13 cellular contexts compared by ENCODE assay signal in the genomic region with DNA sequence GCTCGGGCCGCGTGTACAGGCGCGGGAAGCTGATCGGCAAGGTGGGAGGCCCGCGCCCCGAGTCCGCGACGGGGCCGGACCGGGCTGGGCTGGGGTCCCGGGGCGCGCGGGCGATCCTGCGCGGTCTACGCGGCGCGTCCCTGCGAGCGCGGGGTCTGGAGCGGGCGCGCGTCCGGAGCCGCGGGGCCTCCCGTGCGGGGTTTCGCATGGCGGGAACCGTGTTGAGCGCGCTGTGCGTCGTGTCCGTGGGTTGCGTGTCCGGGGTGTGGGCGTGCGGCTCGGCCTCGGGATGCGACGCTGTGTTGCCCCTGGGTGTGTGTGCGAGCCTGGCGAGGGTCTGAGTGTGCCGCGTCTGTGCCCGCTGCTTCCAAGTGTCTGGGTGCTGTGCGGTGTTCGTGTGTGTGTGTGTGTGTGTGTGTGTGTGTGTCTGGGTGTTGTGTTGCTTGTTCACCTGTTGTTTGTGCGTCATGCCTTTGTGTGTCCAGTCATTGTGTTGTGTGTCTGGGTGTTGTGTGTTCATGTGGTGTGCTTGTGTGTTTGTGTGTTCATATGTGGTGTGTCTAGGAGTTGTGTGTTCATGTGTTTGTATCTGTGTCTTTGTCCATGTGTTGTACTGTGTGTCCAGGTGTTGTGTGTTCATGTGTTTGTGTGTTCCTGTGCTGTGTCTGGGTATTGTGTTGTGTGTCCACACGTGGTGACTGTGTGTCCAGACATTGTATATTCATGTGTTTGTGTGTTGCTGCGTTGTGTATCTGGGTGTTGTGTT. TPM values are rescaled to one million over a fixed set of nuclear protein-coding genes. Genes with fewer than 3 reads are reported as not detected.
DNase-seq lines count a peak whose midpoint lies in the region; ATAC-seq and TF ChIP-seq lines count a peak whose summit lies in the region.
"Had no signal": no experiment of that assay in that cellular context is flagged by ENCODE, and none has a peak within 500 bp of the region (broad histone marks: within the 10 kb centered on the region; RNA-seq: fewer than 3 reads in every experiment).

No MANE protein-coding gene starts in this region.

- TF ChIP-seq EP300 in ovary (IDR thresholded peaks at IDR 0.05): no peak

- 45% methylated on average over 14 of the region's 63 CpGs for WGBS in hepatocyte (ENCODE audit: low lambda C conversion rate, missing lambda C conversion rate)
- 2 to 11% (median 6%) methylated on average over 20 to 63 of the region's 63 CpGs for WGBS in ovary, 3 donors

- no peaks in the 10 kb centered on the region for H3K9me3 ChIP-seq in A673 (ENCODE audit: low read depth, low read length, poor library complexity, severe bottlenecking)
- no peaks in the 10 kb centered on the region for H3K9me3 ChIP-seq in HUES48 (ENCODE audit: control insufficient read depth, insufficient read depth, low read length)
- H3K9me3 ChIP-seq in hepatocyte (ENCODE audit: low read depth): no peaks in the 10 kb centered on the region
- no peaks in the 10 kb centered on the region for H3K9me3 ChIP-seq in ovary
- H3K9me3 ChIP-seq: left lung had no signal

- no peak for TF ChIP-seq CTCF in A673 (conservative IDR thresholded peaks at IDR 0.05; ENCODE audit: low read depth, low read length)
- no peak for TF ChIP-seq CTCF in hepatocyte (IDR thresholded peaks at IDR 0.05; ENCODE audit: poor library complexity)
- no peak for TF ChIP-seq CTCF in ovary (IDR thresholded peaks at IDR 0.05)

- intact Hi-C loops in A673 (cut with micrococcal nuclease; ENCODE audit: unreplicated experiment): no loop called here
- intact Hi-C loops in ovary (cut with DNase I): no loop called here

- H4K20me1 ChIP-seq in hepatocyte (ENCODE audit: insufficient read depth, poor library complexity, severe bottlenecking): no peaks in the 10 kb centered on the region

- no peaks in the 10 kb centered on the region for H3K36me3 ChIP-seq in A673 (ENCODE audit: insufficient read depth, low read length, poor library complexity, severe bottlenecking)
- no peaks in the 10 kb centered on the region for H3K36me3 ChIP-seq in HUES48 (ENCODE audit: control insufficient read depth, insufficient read depth, low read length)
- H3K36me3 ChIP-seq in hepatocyte (replicated peaks; ENCODE audit: insufficient read depth, low read depth): no peaks in the 10 kb centered on the region
- no peaks in the 10 kb centered on the region for H3K36me3 ChIP-seq in ovary
- H3K36me3 ChIP-seq: left lung had no signal

- H3K4me3 ChIP-seq in A673 (ENCODE audit: low read depth, low read length, poor library complexity, severe bottlenecking): peak overlapping the region; percentile 26
- peak overlapping the region; percentile 14; the same call in 1 of the 2 replicates for H3K4me3 ChIP-seq in HUES48 (ENCODE audit: low read depth, low read length)
- no peak overlapping the region for H3K4me3 ChIP-seq in hepatocyte
- H3K4me3 ChIP-seq in ovary: peak overlapping the region; percentile 20
- H3K4me3 ChIP-seq: left lung had no signal

- no peak for ATAC-seq in GM19455 (IDR thresholded peaks at IDR 0.05; ENCODE audit: unreplicated experiment)
- ATAC-seq: left lung had no signal

- H3K9ac ChIP-seq in HUES48 (ENCODE audit: low read depth, low read length): no peak overlapping the region

- no peak overlapping the region for H2AFZ ChIP-seq in hepatocyte

- H3K27ac ChIP-seq in A673 (ENCODE audit: low read depth, low read length, poor library complexity, severe bottlenecking) (no peak overlapping the region), HUES48 (ENCODE audit: low read depth, low read length) (no peak overlapping the region), hepatocyte (no peak overlapping the region), ovary (no peak overlapping the region)
- H3K27ac ChIP-seq: left lung had no signal

- peak overlapping the region; percentile 76 for H3K4me2 ChIP-seq in hepatocyte

- H3K27me3 ChIP-seq in A673 (replicated peaks; ENCODE audit: insufficient read depth, low read depth, low read length, poor library complexity): peaks cover 28% of the 10 kb centered on the region
- peaks cover 48% of the 10 kb centered on the region for H3K27me3 ChIP-seq in HUES48 (ENCODE audit: control insufficient read depth, insufficient read depth, low read length)
- peaks cover 28% of the 10 kb centered on the region for H3K27me3 ChIP-seq in hepatocyte
- no peaks in the 10 kb centered on the region for H3K27me3 ChIP-seq in ovary

- no peaks in the 10 kb centered on the region for H3K79me2 ChIP-seq in hepatocyte

- POLR2A ChIA-PET in A673 (lab: Charles Lee; ENCODE audit: low non-redundant PET): interaction anchor here (0.6 kb wide), 1 partner anchor 83 kb away, joined by 4 read pairs; no protein-coding TSS in a partner anchor

- CTCF ChIA-PET in A673 (lab: Charles Lee): no interaction called here

- no TSS peak for BruUV-seq in A673 (replicated peaks; lab: Mats Ljungman, UMichigan)

- DNase-seq in A673 (ENCODE audit: low spot score): no peak
- DNase-seq in hepatocyte (ENCODE audit: low spot score): no peak
- no peak for DNase-seq in ovary
- DNase-seq in 8988T: no peak
- DNase-seq in medulla oblongata (ENCODE audit: extremely low spot score): no peak
- no peak for DNase-seq in midbrain (lab: John Stamatoyannopoulos, UW)
- DNase-seq: activated gamma-delta T cell, DMS 273 treated with DMSO at 0.1 percent for 48 hours had no signal

- no peak for TF ChIP-seq POLR2A in ovary (IDR thresholded peaks at IDR 0.05)

- peaks cover 4% of the 10 kb centered on the region for H3K4me1 ChIP-seq in A673 (ENCODE audit: insufficient read depth, low read length, poor library complexity, severe bottlenecking)
- no peaks in the 10 kb centered on the region for H3K4me1 ChIP-seq in HUES48 (ENCODE audit: control insufficient read depth, insufficient read depth, low read length)
- no peaks in the 10 kb centered on the region for H3K4me1 ChIP-seq in hepatocyte (ENCODE audit: insufficient read depth)
- H3K4me1 ChIP-seq in ovary (ENCODE audit: insufficient read depth): peaks cover 3% of the 10 kb centered on the region

- no peaks in the 10 kb centered on the region for H3K9me2 ChIP-seq in hepatocyte (replicated peaks; ENCODE audit: insufficient read depth)

RNA-seq across cellular contexts. Expression of gene PLK5, which starts 0.5 kb away (rescaled TPM):
- total RNA-seq in A673 (2021) (not detected in 2 replicates), hepatocyte (not detected in 2 replicates), ovary (1 to 10 TPM in 2 of 7 donors, under 1 TPM in 1, not detected in 4; 0.11 to 1.1 (median 1.1) TPM)
- polyA plus RNA-seq in hepatocyte (0.12 and 0.53 TPM in 2 replicates), ovary (under 1 TPM in 1 of 2 donors, not detected in 1; 0.23 TPM)
- total RNA-seq: endothelial cell of umbilical vein, left lung, SK-MEL-5 had no signal
- polyA plus RNA-seq: endothelial cell of umbilical vein had no signal

RNA-seq across cellular contexts. Expression of gene ADAMTSL5, which starts 11.6 kb away (rescaled TPM):
- total RNA-seq in A673 (2021): 0.59 and 0.86 TPM in 2 replicates
- 8.3 and 11.2 TPM in 2 replicates for total RNA-seq in hepatocyte
- 33.6 and 45.5 TPM in 2 replicates for polyA plus RNA-seq in hepatocyte
- 1 to 10 TPM in 4 of 7 donors, under 1 TPM in 2, not detected in 1; 0.42 to 7.5 (median 2.0) TPM for total RNA-seq in ovary
- polyA plus RNA-seq in ovary: 1 to 10 TPM in 1 of 2 donors, under 1 TPM in 1; 0.19 to 4.9 TPM
- total RNA-seq: endothelial cell of umbilical vein had no signal

RNA-seq across cellular contexts. Expression of gene REEP6, which starts 33.4 kb away (rescaled TPM):
- 4.7 and 6.8 TPM in 2 replicates for total RNA-seq in A673 (2021)
- total RNA-seq in hepatocyte: 80.8 and 88.9 TPM in 2 replicates
- polyA plus RNA-seq in hepatocyte: 179 and 218 TPM in 2 replicates
- 10 to 100 TPM in 2 of 7 donors, 1 to 10 TPM in 5; 2.9 to 13.0 (median 7.2) TPM for total RNA-seq in ovary
- polyA plus RNA-seq in ovary: 1 to 10 TPM; 9.2 to 9.7 TPM

RNA-seq across cellular contexts. Expression of gene PCSK4, which starts 34.2 kb away (rescaled TPM):
- total RNA-seq in A673 (2021) (7.2 and 11.1 TPM in 2 replicates), hepatocyte (2.8 and 7.7 TPM in 2 replicates), ovary (1 to 10 TPM in 6 of 7 donors, under 1 TPM in 1; 0.83 to 9.4 (median 1.9) TPM)
- polyA plus RNA-seq in hepatocyte (9.6 and 16.2 TPM in 2 replicates), ovary (1 to 10 TPM in 1 of 2 donors, not detected in 1; 2.9 TPM)

RNA-seq across cellular contexts. Expression of gene MEX3D, which starts 43.7 kb away (rescaled TPM):
- total RNA-seq in A673 (2021) (60.0 and 65.4 TPM in 2 replicates), hepatocyte (38.7 and 45.6 TPM in 2 replicates), ovary (10 to 100 TPM; 20.9 to 54.4 (median 35.3) TPM)
- polyA plus RNA-seq in hepatocyte (6.2 and 6.6 TPM in 2 replicates), ovary (10 to 100 TPM in 1 of 2 donors, 1 to 10 TPM in 1; 7.3 to 17.6 TPM)
